ENCODE assay signal across 17 cellular contexts in genomic region chr12:67795235-67795634, GRCh38.
DNase-seq lines count a peak whose midpoint lies in the region; ATAC-seq and TF ChIP-seq lines count a peak whose summit lies in the region.
"Had no signal": no experiment of that assay in that cellular context is flagged by ENCODE, and none has a peak within 500 bp of the region (broad histone marks: within the 10 kb centered on the region; RNA-seq: fewer than 3 reads in every experiment).

No MANE protein-coding gene starts in this region.

- peaks cover 11% of the 10 kb centered on the region for H3K9me3 Mint-ChIP-seq in activated CD8-positive, alpha-beta T cell treated with anti-CD3 and anti-CD28 coated beads for 36 hours

- no TSS peak for BruUV-seq in PC-3 (replicated peaks; lab: Mats Ljungman, UMichigan)

- H3K36me3 ChIP-seq in PC-3 (ENCODE audit: low read depth, low read length): no peaks in the 10 kb centered on the region

- no peaks in the 10 kb centered on the region for H3K9me2 ChIP-seq in PC-3 (replicated peaks; ENCODE audit: low read length)

- intact Hi-C loops in PC-3 (cut with micrococcal nuclease): no loop called here
- intact Hi-C loops in activated CD8-positive, alpha-beta T cell treated with anti-CD3 and anti-CD28 coated beads for 36 hours (cut with micrococcal nuclease): no loop called here

- H3K4me1 Mint-ChIP-seq in activated CD8-positive, alpha-beta T cell treated with anti-CD3 and anti-CD28 coated beads for 36 hours (ENCODE audit: low read depth): peaks cover 9% of the 10 kb centered on the region

- H3K4me3 Mint-ChIP-seq in activated CD8-positive, alpha-beta T cell treated with anti-CD3 and anti-CD28 coated beads for 36 hours: no peak overlapping the region

- H3K4me3 ChIP-seq in PC-3 (ENCODE audit: low read length) (no peak overlapping the region), epithelial cell of proximal tubule (ENCODE audit: low read depth, low read length) (no peak overlapping the region)
- H3K4me3 ChIP-seq: SK-N-MC had no signal

- no peaks in the 10 kb centered on the region for H3K36me3 Mint-ChIP-seq in activated CD8-positive, alpha-beta T cell treated with anti-CD3 and anti-CD28 coated beads for 36 hours (ENCODE audit: low read depth)

- POLR2A ChIA-PET in PC-3 (lab: Charles Lee; ENCODE audit: unreplicated experiment): no interaction called here
- POLR2A ChIA-PET in activated CD8-positive, alpha-beta T cell treated with anti-CD3 and anti-CD28 coated beads for 36 hours (lab: Charles Lee): no interaction called here

- no peaks in the 10 kb centered on the region for H3F3A ChIP-seq in PC-3 (ENCODE audit: low read length, unreplicated experiment)

- H2AFZ ChIP-seq in PC-3 (ENCODE audit: low read length): no peak overlapping the region

- DNase-seq in ELR (ENCODE audit: low read depth) (peak; percentile 47), PC-3 (peak; percentile 60), epithelial cell of proximal tubule (ENCODE audit: low read depth) (peak; percentile 20), renal cortical epithelial cell (ENCODE audit: low read depth) (peak; percentile 72), iPS-NIHi11 (ENCODE audit: low spot score) (no peak)
- no peak for DNase-seq in activated CD8-positive, alpha-beta T cell treated with anti-CD3 and anti-CD28 coated beads for 36 hours
- DNase-seq in activated naive CD4-positive, alpha-beta T cell (lab: John Stamatoyannopoulos, UW): no peak
- DNase-seq: DMS153, EL, Kasumi-1, MV-4-11, NCI-H1417 treated with DMSO at 0.1 percent for 48 hours, NCI-H2029, NCI-H226, NCI-H526, OCI-M1 had no signal

- H3K27me3 Mint-ChIP-seq in activated CD8-positive, alpha-beta T cell treated with anti-CD3 and anti-CD28 coated beads for 36 hours: peaks cover 2% of the 10 kb centered on the region

- CTCF ChIA-PET in PC-3 (lab: Charles Lee): no interaction called here
- CTCF ChIA-PET in activated CD8-positive, alpha-beta T cell treated with anti-CD3 and anti-CD28 coated beads for 36 hours (lab: Charles Lee): no interaction called here

- no peaks in the 10 kb centered on the region for H3K9me3 ChIP-seq in PC-3 (ENCODE audit: low read length)

- no peak overlapping the region for H3K9ac ChIP-seq in PC-3 (ENCODE audit: low read length)

- no peaks in the 10 kb centered on the region for H4K20me1 ChIP-seq in PC-3 (ENCODE audit: low read length)

- H3K79me2 ChIP-seq in PC-3 (ENCODE audit: low read length): no peaks in the 10 kb centered on the region

- H3K27ac ChIP-seq in PC-3 (ENCODE audit: low read length): no peak overlapping the region
- H3K27ac ChIP-seq: SK-N-MC had no signal

- H3K27me3 ChIP-seq in PC-3 (ENCODE audit: low read length): no peaks in the 10 kb centered on the region

- peak overlapping the region; percentile 25; the same call in 1 of the 2 replicates for H3K4me2 ChIP-seq in PC-3 (ENCODE audit: low read length)

- no peak overlapping the region for H3K27ac Mint-ChIP-seq in activated CD8-positive, alpha-beta T cell treated with anti-CD3 and anti-CD28 coated beads for 36 hours

- no peak for TF ChIP-seq CTCF in PC-3 (conservative IDR thresholded peaks at IDR 0.05; ENCODE audit: low read depth, low read length)
- TF ChIP-seq CTCF in epithelial cell of proximal tubule (conservative IDR thresholded peaks at IDR 0.05; ENCODE audit: low read depth, low read length): no peak
- no peak for TF ChIP-seq CTCF in activated CD8-positive, alpha-beta T cell treated with anti-CD3 and anti-CD28 coated beads for 36 hours (IDR thresholded peaks at IDR 0.05)

- ATAC-seq in PC-3: peak; percentile 88
- ATAC-seq in activated CD8-positive, alpha-beta T cell treated with anti-CD3 and anti-CD28 coated beads for 36 hours: no peak

- peaks cover 16% of the 10 kb centered on the region for H3K4me1 ChIP-seq in PC-3 (ENCODE audit: insufficient read depth, low read length)

Comparison
In these comparisons a context has a peak if more than half of its experiments do, and no peak if none do; other contexts are left out.
1. DNase-seq: peak in ELR (single experiment), PC-3 (single experiment), epithelial cell of proximal tubule (single experiment) and renal cortical epithelial cell (single experiment); none in activated CD8-positive, alpha-beta T cell treated with anti-CD3 and anti-CD28 coated beads for 36 hours (single experiment), activated naive CD4-positive, alpha-beta T cell (0 of 4) and iPS-NIHi11 (single experiment).